ENCODE assay signal across 1 cellular context in the genomic region with DNA sequence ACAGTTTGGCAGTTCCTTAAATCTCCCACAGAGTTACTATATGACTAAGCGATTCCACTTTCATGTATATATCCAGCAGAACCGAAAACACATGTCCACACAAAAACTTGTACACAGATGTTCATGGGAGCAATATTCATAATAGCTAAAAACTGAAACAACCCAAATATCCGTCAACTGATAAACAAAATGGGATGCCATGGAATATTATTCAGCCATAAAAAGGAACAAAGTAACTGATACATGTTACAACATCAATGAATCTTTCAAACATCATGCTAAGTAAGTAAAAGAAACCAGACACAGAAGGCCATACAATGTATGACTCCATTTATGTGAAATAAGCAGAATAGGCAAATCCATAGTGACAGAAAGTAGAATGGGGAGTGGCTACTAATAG.
A peak's percentile ranks its signal among the peaks of the same experiment; 100 is the strongest.
TF ChIP-seq lines count a peak whose summit lies in the region.

No MANE protein-coding gene starts in this region.

TF ChIP-seq in GM12878, 131 proteins besides CTCF, POLR2A, EP300 and RAD21 (continued from another document):
- TF ChIP-seq, protein P1, sequence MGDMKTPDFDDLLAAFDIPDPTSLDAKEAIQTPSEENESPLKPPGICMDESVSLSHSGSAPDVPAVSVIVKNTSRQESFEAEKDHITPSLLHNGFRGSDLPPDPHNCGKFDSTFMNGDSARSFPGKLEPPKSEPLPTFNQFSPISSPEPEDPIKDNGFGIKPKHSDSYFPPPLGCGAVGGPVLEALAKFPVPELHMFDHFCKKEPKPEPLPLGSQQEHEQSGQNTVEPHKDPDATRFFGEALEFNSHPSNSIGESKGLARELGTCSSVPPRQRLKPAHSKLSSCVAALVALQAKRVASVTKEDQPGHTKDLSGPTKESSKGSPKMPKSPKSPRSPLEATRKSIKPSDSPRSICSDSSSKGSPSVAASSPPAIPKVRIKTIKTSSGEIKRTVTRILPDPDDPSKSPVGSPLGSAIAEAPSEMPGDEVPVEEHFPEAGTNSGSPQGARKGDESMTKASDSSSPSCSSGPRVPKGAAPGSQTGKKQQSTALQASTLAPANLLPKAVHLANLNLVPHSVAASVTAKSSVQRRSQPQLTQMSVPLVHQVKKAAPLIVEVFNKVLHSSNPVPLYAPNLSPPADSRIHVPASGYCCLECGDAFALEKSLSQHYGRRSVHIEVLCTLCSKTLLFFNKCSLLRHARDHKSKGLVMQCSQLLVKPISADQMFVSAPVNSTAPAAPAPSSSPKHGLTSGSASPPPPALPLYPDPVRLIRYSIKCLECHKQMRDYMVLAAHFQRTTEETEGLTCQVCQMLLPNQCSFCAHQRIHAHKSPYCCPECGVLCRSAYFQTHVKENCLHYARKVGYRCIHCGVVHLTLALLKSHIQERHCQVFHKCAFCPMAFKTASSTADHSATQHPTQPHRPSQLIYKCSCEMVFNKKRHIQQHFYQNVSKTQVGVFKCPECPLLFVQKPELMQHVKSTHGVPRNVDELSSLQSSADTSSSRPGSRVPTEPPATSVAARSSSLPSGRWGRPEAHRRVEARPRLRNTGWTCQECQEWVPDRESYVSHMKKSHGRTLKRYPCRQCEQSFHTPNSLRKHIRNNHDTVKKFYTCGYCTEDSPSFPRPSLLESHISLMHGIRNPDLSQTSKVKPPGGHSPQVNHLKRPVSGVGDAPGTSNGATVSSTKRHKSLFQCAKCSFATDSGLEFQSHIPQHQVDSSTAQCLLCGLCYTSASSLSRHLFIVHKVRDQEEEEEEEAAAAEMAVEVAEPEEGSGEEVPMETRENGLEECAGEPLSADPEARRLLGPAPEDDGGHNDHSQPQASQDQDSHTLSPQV (IDR thresholded peaks at IDR 0.05), result no peak
- TF ChIP-seq CHD1 (IDR thresholded peaks at IDR 0.05; ENCODE audit: low read depth, low read length), result no peak
- TF ChIP-seq, protein P2, sequence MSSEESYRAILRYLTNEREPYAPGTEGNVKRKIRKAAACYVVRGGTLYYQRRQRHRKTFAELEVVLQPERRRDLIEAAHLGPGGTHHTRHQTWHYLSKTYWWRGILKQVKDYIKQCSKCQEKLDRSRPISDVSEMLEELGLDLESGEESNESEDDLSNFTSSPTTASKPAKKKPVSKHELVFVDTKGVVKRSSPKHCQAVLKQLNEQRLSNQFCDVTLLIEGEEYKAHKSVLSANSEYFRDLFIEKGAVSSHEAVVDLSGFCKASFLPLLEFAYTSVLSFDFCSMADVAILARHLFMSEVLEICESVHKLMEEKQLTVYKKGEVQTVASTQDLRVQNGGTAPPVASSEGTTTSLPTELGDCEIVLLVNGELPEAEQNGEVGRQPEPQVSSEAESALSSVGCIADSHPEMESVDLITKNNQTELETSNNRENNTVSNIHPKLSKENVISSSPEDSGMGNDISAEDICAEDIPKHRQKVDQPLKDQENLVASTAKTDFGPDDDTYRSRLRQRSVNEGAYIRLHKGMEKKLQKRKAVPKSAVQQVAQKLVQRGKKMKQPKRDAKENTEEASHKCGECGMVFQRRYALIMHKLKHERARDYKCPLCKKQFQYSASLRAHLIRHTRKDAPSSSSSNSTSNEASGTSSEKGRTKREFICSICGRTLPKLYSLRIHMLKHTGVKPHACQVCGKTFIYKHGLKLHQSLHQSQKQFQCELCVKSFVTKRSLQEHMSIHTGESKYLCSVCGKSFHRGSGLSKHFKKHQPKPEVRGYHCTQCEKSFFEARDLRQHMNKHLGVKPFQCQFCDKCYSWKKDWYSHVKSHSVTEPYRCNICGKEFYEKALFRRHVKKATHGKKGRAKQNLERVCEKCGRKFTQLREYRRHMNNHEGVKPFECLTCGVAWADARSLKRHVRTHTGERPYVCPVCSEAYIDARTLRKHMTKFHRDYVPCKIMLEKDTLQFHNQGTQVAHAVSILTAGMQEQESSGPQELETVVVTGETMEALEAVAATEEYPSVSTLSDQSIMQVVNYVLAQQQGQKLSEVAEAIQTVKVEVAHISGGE (CRISPR knock-in tag; IDR thresholded peaks at IDR 0.05), result no peak
- TF ChIP-seq SPI1 (IDR thresholded peaks at IDR 0.05; ENCODE audit: borderline replicate concordance, insufficient read depth, low read depth, low read length), result 0 out of 2 replicates have a peak, but pooled peaks have one; percentile 28
